2 cellular contexts compared by ENCODE assay signal in genomic region chr15:61344293-61344692, GRCh38.
A peak's percentile ranks its signal among the peaks of the same experiment; 100 is the strongest.
TF ChIP-seq lines count a peak whose summit lies in the region.

No MANE protein-coding gene starts in this region.

TF ChIP-seq in liver, 16 proteins besides CTCF, POLR2A, EP300 and RAD21 (continued from another document):
- TF ChIP-seq RXRA (IDR thresholded peaks at IDR 0.05) = peak in 1 of 2 donors; percentile 25
- TF ChIP-seq HNF4A (conservative IDR thresholded peaks at IDR 0.05) = peak; percentile 60 to 63

TF ChIP-seq in HepG2, 621 proteins besides CTCF, POLR2A, EP300 and RAD21:
- TF ChIP-seq ZBED4 (CRISPR knock-in tag; IDR thresholded peaks at IDR 0.05; ENCODE audit: borderline replicate concordance) (no peak), MAFG (CRISPR knock-in tag; IDR thresholded peaks at IDR 0.05) (no peak), MXD4 (CRISPR knock-in tag; IDR thresholded peaks at IDR 0.05) (no peak), IRF1 (CRISPR knock-in tag; IDR thresholded peaks at IDR 0.05; ENCODE audit: low read depth) (no peak), ZNF589 (CRISPR knock-in tag; conservative IDR thresholded peaks at IDR 0.05) (no peak), SATB2 (CRISPR knock-in tag; IDR thresholded peaks at IDR 0.05) (no peak), FOSL2 (CRISPR knock-in tag; IDR thresholded peaks at IDR 0.05) (no peak), ZBTB33 (CRISPR knock-in tag; IDR thresholded peaks at IDR 0.05) (no peak), MLLT10 (CRISPR knock-in tag; IDR thresholded peaks at IDR 0.05) (no peak), REPIN1 (CRISPR knock-in tag; IDR thresholded peaks at IDR 0.05; ENCODE audit: borderline replicate concordance, low read depth) (no peak), TFDP2 (CRISPR knock-in tag; IDR thresholded peaks at IDR 0.05) (no peak), SOX6 (IDR thresholded peaks at IDR 0.05) (no peak), SOX6 (CRISPR knock-in tag; IDR thresholded peaks at IDR 0.05) (no peak), ZNF766 (CRISPR knock-in tag; IDR thresholded peaks at IDR 0.05; ENCODE audit: borderline replicate concordance) (no peak), PATZ1 (CRISPR knock-in tag; IDR thresholded peaks at IDR 0.05) (no peak), ZNF75D (CRISPR knock-in tag; IDR thresholded peaks at IDR 0.05; ENCODE audit: borderline replicate concordance) (no peak), MATR3 (CRISPR knock-in tag; IDR thresholded peaks at IDR 0.05) (no peak), EED (CRISPR knock-in tag; IDR thresholded peaks at IDR 0.05) (no peak)
- TF ChIP-seq, protein P1, sequence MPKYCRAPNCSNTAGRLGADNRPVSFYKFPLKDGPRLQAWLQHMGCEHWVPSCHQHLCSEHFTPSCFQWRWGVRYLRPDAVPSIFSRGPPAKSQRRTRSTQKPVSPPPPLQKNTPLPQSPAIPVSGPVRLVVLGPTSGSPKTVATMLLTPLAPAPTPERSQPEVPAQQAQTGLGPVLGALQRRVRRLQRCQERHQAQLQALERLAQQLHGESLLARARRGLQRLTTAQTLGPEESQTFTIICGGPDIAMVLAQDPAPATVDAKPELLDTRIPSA (CRISPR knock-in tag; IDR thresholded peaks at IDR 0.05; ENCODE audit: borderline replicate concordance) = no peak
- TF ChIP-seq, protein P2, sequence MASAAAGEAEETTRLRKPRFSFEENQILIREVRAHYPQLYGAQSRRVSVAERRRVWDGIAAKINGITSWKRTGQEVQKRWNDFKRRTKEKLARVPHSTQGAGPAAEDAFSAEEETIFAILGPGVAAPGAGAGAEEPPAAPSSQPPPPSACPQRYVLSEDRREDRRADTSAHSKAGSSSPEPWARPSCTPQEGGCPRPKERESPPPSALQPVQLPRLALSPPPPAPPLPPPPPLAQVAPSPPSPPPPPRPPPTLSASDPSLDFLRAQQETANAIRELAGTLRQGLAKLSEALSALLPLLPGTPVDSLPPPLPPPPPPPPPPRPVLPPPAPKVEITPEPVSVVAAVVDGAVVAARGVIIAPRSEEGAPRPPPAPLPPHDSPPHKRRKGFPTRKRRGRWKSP (CRISPR knock-in tag; IDR thresholded peaks at IDR 0.05) = no peak
- TF ChIP-seq, protein P3, sequence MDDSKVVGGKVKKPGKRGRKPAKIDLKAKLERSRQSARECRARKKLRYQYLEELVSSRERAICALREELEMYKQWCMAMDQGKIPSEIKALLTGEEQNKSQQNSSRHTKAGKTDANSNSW (CRISPR knock-in tag; IDR thresholded peaks at IDR 0.05; ENCODE audit: borderline replicate concordance) = no peak
TF ChIP-seq in HepG2: peak in this region for 0.
